16 cellular contexts compared by ENCODE assay signal in genomic region chr5:105392122-105392709, GRCh38.
"Had no signal": no experiment of that assay in that cellular context is flagged by ENCODE, and none has a peak within 500 bp of the region (broad histone marks: within the 10 kb centered on the region; RNA-seq: fewer than 3 reads in every experiment).

No MANE protein-coding gene starts in this region.

- H3K27me3 Mint-ChIP-seq: stimulated activated naive CD8-positive, alpha-beta T cell treated with anti-CD3 and anti-CD28 coated beads, Interleukin-15, amount 100 ng/mL, for 72 hours had no signal

- ATAC-seq: activated CD8-positive, alpha-beta T cell treated with anti-CD3 and anti-CD28 coated beads, Interleukin-2, amount 10 ng/mL, durations not matched to agents 7 days and 5 days; heart left ventricle; left lobe of liver; stimulated activated naive CD8-positive, alpha-beta T cell treated with anti-CD3 and anti-CD28 coated beads, Interleukin-15, amount 100 ng/mL, for 72 hours had no signal

- H3K27me3 ChIP-seq: heart left ventricle had no signal

- H3K9me3 Mint-ChIP-seq: nephron; stimulated activated naive CD8-positive, alpha-beta T cell treated with anti-CD3 and anti-CD28 coated beads, Interleukin-15, amount 100 ng/mL, for 72 hours had no signal

- H3K4me1 Mint-ChIP-seq: stimulated activated naive CD8-positive, alpha-beta T cell treated with anti-CD3 and anti-CD28 coated beads, Interleukin-15, amount 100 ng/mL, for 72 hours had no signal

- H3K4me3 ChIP-seq: coronary artery, heart left ventricle, thoracic aorta had no signal

- DNase-seq: activated CD4-positive, alpha-beta T cell treated with anti-CD3 and anti-CD28 coated beads for 48 hours; activated CD8-positive, alpha-beta memory T cell treated with anti-CD3 and anti-CD28 coated beads, Interleukin-2, amount 50 U/mL, for 48 hours; activated CD8-positive, alpha-beta T cell treated with anti-CD3 and anti-CD28 coated beads, Interleukin-2, amount 10 ng/mL, durations not matched to agents 7 days and 5 days; activated naive CD4-positive, alpha-beta T cell; caudate nucleus; effector CD4-positive, alpha-beta T cell; foreskin melanocyte; mesenchymal stem cell; stimulated activated CD4-positive, alpha-beta T cell treated with anti-CD3 and anti-CD28 coated beads, Interleukin-4, amount 100 ng/mL, for 1 hour; stimulated activated CD8-positive, alpha-beta memory T cell treated with anti-CD3 and anti-CD28 coated beads, Interleukin-4, amount 100 ng/mL, for 48 hours; stimulated activated naive CD8-positive, alpha-beta T cell treated with anti-CD3 and anti-CD28 coated beads, Interleukin-15, amount 100 ng/mL, for 72 hours had no signal

- H3K36me3 ChIP-seq: heart left ventricle, thoracic aorta had no signal

- H3K27ac ChIP-seq: coronary artery, heart left ventricle, thoracic aorta had no signal

- H3K9me3 ChIP-seq: thoracic aorta had no signal

- H3K4me1 ChIP-seq: heart left ventricle had no signal

- H3K4me3 Mint-ChIP-seq: activated CD8-positive, alpha-beta T cell treated with anti-CD3 and anti-CD28 coated beads, Interleukin-2, amount 10 ng/mL, durations not matched to agents 7 days and 5 days; nephron; stimulated activated naive CD8-positive, alpha-beta T cell treated with anti-CD3 and anti-CD28 coated beads, Interleukin-15, amount 100 ng/mL, for 72 hours had no signal

- H3K27ac Mint-ChIP-seq: activated CD8-positive, alpha-beta T cell treated with anti-CD3 and anti-CD28 coated beads, Interleukin-2, amount 10 ng/mL, durations not matched to agents 7 days and 5 days; nephron; stimulated activated naive CD8-positive, alpha-beta T cell treated with anti-CD3 and anti-CD28 coated beads, Interleukin-15, amount 100 ng/mL, for 72 hours had no signal
